ENCODE assay signal across 8 cellular contexts in genomic region chr7:24381919-24382505, GRCh38.
DNase-seq lines count a peak whose midpoint lies in the region; ATAC-seq and TF ChIP-seq lines count a peak whose summit lies in the region.

No MANE protein-coding gene starts in this region.

- H3K4me1 ChIP-seq in PC-3 (ENCODE audit: insufficient read depth, low read length), result peaks cover 10% of the 10 kb centered on the region; the same call in 1 of the 2 replicates
- no peaks in the 10 kb centered on the region for H3K4me1 ChIP-seq in aorta (ENCODE audit: control insufficient read depth in 1 of 2, insufficient read depth in 2 of 2, low read length in 2 of 2)

- H3K9me3 ChIP-seq in PC-3 (ENCODE audit: low read length) (no peaks in the 10 kb centered on the region), aorta (ENCODE audit: control insufficient read depth, low read length) (no peaks in the 10 kb centered on the region)

- peak in 2 of 3 experiments; percentile 37 to 64 for DNase-seq in NCI-H1417 (lab: John Stamatoyannopoulos, UW)
- no peak for DNase-seq in NCI-H1417 treated with DMSO at 0.1 percent for 48 hours (lab: John Stamatoyannopoulos, UW)
- peak; percentile 47 for DNase-seq in PC-3
- DNase-seq in glomerular visceral epithelial cell (ENCODE audit: extremely low spot score), result peak; percentile 6
- DNase-seq in HK-2 (ENCODE audit: unreplicated experiment), result no peak
- no peak for DNase-seq in aorta
- no peak for DNase-seq in activated CD4-positive, CD25-positive, alpha-beta regulatory T cell (lab: John Stamatoyannopoulos, UW)

- no peak overlapping the region for H2AFZ ChIP-seq in PC-3 (ENCODE audit: low read length)

- POLR2A ChIA-PET in PC-3 (lab: Charles Lee; ENCODE audit: unreplicated experiment), result no interaction called here

- H3K36me3 ChIP-seq in PC-3 (ENCODE audit: low read depth, low read length), result no peaks in the 10 kb centered on the region
- H3K36me3 ChIP-seq in aorta (ENCODE audit: control insufficient read depth in 1 of 2, insufficient read depth in 2 of 2, low read length in 1 of 2), result no peaks in the 10 kb centered on the region

- H3K27ac ChIP-seq in PC-3 (ENCODE audit: low read length) (no peak overlapping the region), aorta (ENCODE audit: low read depth in 1 of 2, low read length in 2 of 2) (no peak overlapping the region)

- H3F3A ChIP-seq in PC-3 (ENCODE audit: low read length, unreplicated experiment), result no peaks in the 10 kb centered on the region

- no peaks in the 10 kb centered on the region for H4K20me1 ChIP-seq in PC-3 (ENCODE audit: low read length)

- H3K27me3 ChIP-seq in PC-3 (ENCODE audit: low read length) (peaks cover 4% of the 10 kb centered on the region; the same call in 1 of the 2 replicates), aorta (ENCODE audit: control insufficient read depth in 1 of 2, insufficient read depth in 2 of 2, low read length in 1 of 2) (no peaks in the 10 kb centered on the region)

- CTCF ChIA-PET in PC-3 (lab: Charles Lee), result no interaction called here

- no peaks in the 10 kb centered on the region for H3K9me2 ChIP-seq in PC-3 (replicated peaks; ENCODE audit: low read length)

- 54 to 57% methylated on average over 6 of the region's 6 CpGs for WGBS in aorta, 2 donors

- H3K4me2 ChIP-seq in PC-3 (ENCODE audit: low read length), result no peak overlapping the region

- peak; percentile 50 for ATAC-seq in HG02588 (IDR thresholded peaks at IDR 0.05; ENCODE audit: unreplicated experiment)
- peak; percentile 66 for ATAC-seq in PC-3
- no peak for ATAC-seq in aorta (ENCODE audit: low FRiP score)

- no peaks in the 10 kb centered on the region for H3K79me2 ChIP-seq in PC-3 (ENCODE audit: low read length)

- H3K4me3 ChIP-seq in PC-3 (ENCODE audit: low read length), result no peak overlapping the region
- H3K4me3 ChIP-seq in aorta (ENCODE audit: low read length in 2 of 2), result no peak overlapping the region

- BruUV-seq in PC-3 (replicated peaks; lab: Mats Ljungman, UMichigan), result no TSS peak

- no peak overlapping the region for H3K9ac ChIP-seq in PC-3 (ENCODE audit: low read length)

- TF ChIP-seq CTCF in PC-3 (conservative IDR thresholded peaks at IDR 0.05; ENCODE audit: low read depth, low read length), result peak; percentile 71

- intact Hi-C loops in PC-3 (cut with micrococcal nuclease), result loop anchor here (1.0 to 10.0 kb wide), 2 partner anchors 519 to 807 kb away; no protein-coding TSS in a partner anchor
- intact Hi-C loops in aorta (cut with DNase I), result no loop called here

Comparison
In these comparisons a context has a peak if more than half of its experiments do, and no peak if none do; other contexts are left out.
1. DNase-seq: peak in NCI-H1417 (2 of 3), PC-3 (single experiment) and glomerular visceral epithelial cell (single experiment); none in NCI-H1417 treated with DMSO at 0.1 percent for 48 hours (single experiment), HK-2 (single experiment), aorta (0 of 2) and activated CD4-positive, CD25-positive, alpha-beta regulatory T cell (0 of 4).